9 cellular contexts compared by ENCODE assay signal in genomic region chr12:127677537-127678131, GRCh38.
A peak's percentile ranks its signal among the peaks of the same experiment; 100 is the strongest.
DNase-seq lines count a peak whose midpoint lies in the region; FAIRE-seq and TF ChIP-seq lines count a peak whose summit lies in the region.
"Had no signal": no experiment of that assay in that cellular context is flagged by ENCODE, and none has a peak within 500 bp of the region (broad histone marks: within the 10 kb centered on the region; RNA-seq: fewer than 3 reads in every experiment).

No MANE protein-coding gene starts in this region.

- no peak for FAIRE-seq in small intestine (lab: Jason Lieb, UNC)
- FAIRE-seq: GM18507 had no signal

- H3K36me3 ChIP-seq in small intestine (ENCODE audit: control insufficient read depth in 2 of 2, insufficient read depth in 2 of 2, low read length in 2 of 2) = no peaks in the 10 kb centered on the region

- H3K27me3 ChIP-seq in small intestine (ENCODE audit: control insufficient read depth in 2 of 2, insufficient read depth in 2 of 2, low read length in 2 of 2) = no peaks in the 10 kb centered on the region

- H3K9me3 ChIP-seq in small intestine (ENCODE audit: control insufficient read depth, low read depth) = no peaks in the 10 kb centered on the region

- TF ChIP-seq CTCF in GM12872 (IDR thresholded peaks at IDR 0.05; ENCODE audit: insufficient read depth, low read depth, low read length) (peak; percentile 57), astrocyte of the cerebellum (IDR thresholded peaks at IDR 0.05; ENCODE audit: low read depth, low read length, missing control alignments) (peak; percentile 81)

- in situ Hi-C loops in astrocyte of the cerebellum (cut with HindIII; ENCODE audit: low sequenced_read_pairs) = no loop called here

- 18 to 31% (median 23%) methylated on average over 10 of the region's 10 CpGs for WGBS in small intestine, 3 donors

- no peaks in the 10 kb centered on the region for H3K4me1 ChIP-seq in small intestine (ENCODE audit: control insufficient read depth in 2 of 2, insufficient read depth in 1 of 2, low read depth in 1 of 2, low read length in 1 of 2)

- peak; percentile 18 for DNase-seq in 8988T
- DNase-seq in LoVo (ENCODE audit: low spot score) = peak; percentile 73
- DNase-seq in SHP77 (lab: John Stamatoyannopoulos, UW) = peak; percentile 80 to 82
- DNase-seq in astrocyte of the cerebellum (ENCODE audit: low read depth) = peak; percentile 73
- peak in 45 of 51 donors; percentile 3 to 80 (median 44) for DNase-seq in hypothalamus (lab: John Stamatoyannopoulos, UW)
- peak; percentile 31 for DNase-seq in small intestine
- DNase-seq in NCI-H226 = no peak

- H3K27ac ChIP-seq in small intestine (ENCODE audit: low read depth in 1 of 2, low read length in 1 of 2) = no peak overlapping the region

- H3K4me3 ChIP-seq in astrocyte of the cerebellum (ENCODE audit: low read depth, low read length) (no peak overlapping the region), small intestine (ENCODE audit: low read depth in 1 of 2, low read length in 2 of 2) (no peak overlapping the region)
